ENCODE assay signal across 8 cellular contexts in the genomic region with DNA sequence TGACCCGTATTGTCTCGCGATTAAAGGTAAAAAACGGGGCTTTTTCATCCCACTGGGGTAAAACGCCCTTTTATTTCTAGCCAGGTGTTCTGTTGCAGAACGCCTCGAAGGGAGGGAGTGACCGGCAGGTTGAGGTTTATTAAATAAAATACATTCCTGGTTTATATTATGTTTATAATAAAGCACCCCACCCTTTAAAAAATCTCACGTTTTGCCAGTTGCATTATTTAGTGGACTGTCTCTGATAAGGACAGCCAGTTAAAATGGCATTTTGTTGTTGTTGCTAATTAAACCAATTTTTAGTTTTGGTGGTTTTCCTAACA. TPM values are rescaled to one million over a fixed set of nuclear protein-coding genes. Genes with fewer than 3 reads are reported as not detected.
A peak's percentile ranks its signal among the peaks of the same experiment; 100 is the strongest.
DNase-seq lines count a peak whose midpoint lies in the region; ATAC-seq and TF ChIP-seq lines count a peak whose summit lies in the region.

No MANE protein-coding gene starts in this region.

- no peak for ATAC-seq in Right ventricle myocardium inferior
- no peak for ATAC-seq in mucosa of descending colon
- ATAC-seq in HG03469 (IDR thresholded peaks at IDR 0.05; ENCODE audit: unreplicated experiment) = no peak

- no peak for TF ChIP-seq CTCF in left ventricle myocardium inferior (IDR thresholded peaks at IDR 0.05; ENCODE audit: borderline replicate concordance)
- TF ChIP-seq CTCF in chondrocyte (IDR thresholded peaks at IDR 0.05) = no peak
- no peak for TF ChIP-seq CTCF in mucosa of descending colon (IDR thresholded peaks at IDR 0.05)

- peak overlapping the region; percentile 67 for H3K4me3 Mint-ChIP-seq in chondrocyte (ENCODE audit: unreplicated experiment)

- intact Hi-C loops in left ventricle myocardium inferior (cut with micrococcal nuclease) = no loop called here
- intact Hi-C loops in Right ventricle myocardium inferior (cut with DNase I) = loop anchor here (1.0 kb wide), 1 partner anchor 25 kb away; the partner anchor contains the start of gene ZNF850
- intact Hi-C loops in mucosa of descending colon (cut with DNase I, micrococcal nuclease) = no loop called here
- intact Hi-C loops in posterior cingulate gyrus (cut with DNase I) = no loop called here

- H3K36me3 ChIP-seq in left ventricle myocardium inferior (peaks cover 41% of the 10 kb centered on the region), mucosa of descending colon (ENCODE audit: low read depth) (no peaks in the 10 kb centered on the region)

- no peaks in the 10 kb centered on the region for H3K27me3 ChIP-seq in left ventricle myocardium inferior (ENCODE audit: low read depth)

- peaks cover 8% of the 10 kb centered on the region for H3K36me3 Mint-ChIP-seq in chondrocyte (ENCODE audit: low read depth)

- peaks cover 3% of the 10 kb centered on the region for H3K4me1 Mint-ChIP-seq in chondrocyte (ENCODE audit: low read depth)

- H3K9me3 Mint-ChIP-seq in chondrocyte (ENCODE audit: low read depth) = peaks cover 45% of the 10 kb centered on the region

- H3K4me3 ChIP-seq in left ventricle myocardium inferior = peak overlapping the region; percentile 72
- peak overlapping the region; percentile 48 for H3K4me3 ChIP-seq in mucosa of descending colon

- no peak overlapping the region for H3K27ac Mint-ChIP-seq in chondrocyte (ENCODE audit: unreplicated experiment)

- H3K4me1 ChIP-seq in left ventricle myocardium inferior (peaks cover 28% of the 10 kb centered on the region), mucosa of descending colon (ENCODE audit: low read depth) (no peaks in the 10 kb centered on the region)

- DNase-seq in left ventricle myocardium inferior (no peak), Right ventricle myocardium inferior (ENCODE audit: missing footprints) (no peak), chondrocyte (ENCODE audit: low spot score) (no peak), mucosa of descending colon (no peak), posterior cingulate gyrus (no peak), GDM1 (lab: John Stamatoyannopoulos, UW) (no peak), NCI-H2227 treated with DMSO at 0.1 percent for 48 hours (lab: John Stamatoyannopoulos, UW) (no peak)

- H3K27ac ChIP-seq in left ventricle myocardium inferior (replicated peaks) = peak overlapping the region; percentile 83

- no peaks in the 10 kb centered on the region for H3K27me3 Mint-ChIP-seq in chondrocyte (ENCODE audit: low read depth)

- peaks cover 71% of the 10 kb centered on the region for H3K9me3 ChIP-seq in left ventricle myocardium inferior (replicated peaks)
- peaks cover 84% of the 10 kb centered on the region for H3K9me3 ChIP-seq in mucosa of descending colon

RNA-seq across cellular contexts. Expression of gene ZNF850, which starts 25.1 kb away (rescaled TPM):
- 5.2 TPM for total RNA-seq in left ventricle myocardium inferior
- total RNA-seq in Right ventricle myocardium inferior = 4.1 TPM
- 2.5 to 7.5 TPM (median 4.0 TPM) in 3 replicates for total RNA-seq in chondrocyte
- 1 to 10 TPM; 2.1 to 3.8 (median 2.9) TPM for total RNA-seq in mucosa of descending colon

RNA-seq across cellular contexts. Expression of gene ZNF790, which starts 40.4 kb away (rescaled TPM):
- total RNA-seq in left ventricle myocardium inferior = 7.3 TPM
- total RNA-seq in Right ventricle myocardium inferior = 8.3 TPM
- 8.1 to 10.2 TPM (median 8.1 TPM) in 3 replicates for total RNA-seq in chondrocyte
- total RNA-seq in mucosa of descending colon = 1 to 10 TPM; 3.4 to 8.8 (median 4.9) TPM

RNA-seq across cellular contexts. Expression of gene ZNF345, which starts 52.9 kb away (rescaled TPM):
- total RNA-seq in left ventricle myocardium inferior (2.9 TPM), Right ventricle myocardium inferior (3.1 TPM), chondrocyte (3.3 to 6.6 TPM (median 4.7 TPM) in 3 replicates), mucosa of descending colon (1 to 10 TPM; 3.4 to 7.8 (median 5.8) TPM)
